Comparison of ENCODE assay signal across 21 cellular contexts in the genomic region with DNA sequence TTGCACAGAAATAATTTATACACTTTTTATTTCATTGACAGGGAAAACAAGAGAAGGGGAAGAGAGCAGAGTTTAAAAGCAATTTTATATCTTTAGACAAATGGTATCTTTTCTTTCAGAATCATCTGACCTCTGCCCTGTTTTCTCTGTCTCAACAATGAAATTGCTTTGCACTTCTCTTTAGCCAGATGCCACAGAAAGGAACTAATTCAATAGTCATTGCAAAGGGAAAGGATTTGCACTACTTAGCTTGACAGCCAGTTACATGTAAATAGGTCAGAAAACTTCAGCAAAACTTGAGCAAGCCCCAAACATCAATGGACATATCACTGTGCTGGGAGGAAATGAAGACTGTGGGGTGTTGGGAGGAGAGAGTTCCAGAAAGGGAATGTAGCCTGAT.
DNase-seq lines count a peak whose midpoint lies in the region; ATAC-seq, FAIRE-seq and TF ChIP-seq lines count a peak whose summit lies in the region.
"Had no signal": no experiment of that assay in that cellular context is flagged by ENCODE, and none has a peak within 500 bp of the region (broad histone marks: within the 10 kb centered on the region; RNA-seq: fewer than 3 reads in every experiment).

No MANE protein-coding gene starts in this region.

- H3K36me3 ChIP-seq in H1 (ENCODE audit: control insufficient read depth in 2 of 4, insufficient read depth in 4 of 4, low read length in 3 of 4) (no peaks in the 10 kb centered on the region), neural progenitor cell (no peaks in the 10 kb centered on the region)
- H3K36me3 ChIP-seq: BE2C; BLaER1 treated with 17β-estradiol and CSF1 and Interleukin-3, amounts not matched to agents 10 nM and 100 nM had no signal

- no peak overlapping the region for H3K9ac ChIP-seq in H1 (replicated peaks in 1 of 4; ENCODE audit: extremely low read depth in 1 of 4, low read depth in 3 of 4, low read length in 3 of 4)
- no peak overlapping the region for H3K9ac ChIP-seq in neural progenitor cell
- H3K9ac ChIP-seq: BLaER1 treated with 17β-estradiol and CSF1 and Interleukin-3, amounts not matched to agents 10 nM and 100 nM had no signal

- H3K56ac ChIP-seq in H1 (replicated peaks; ENCODE audit: insufficient read length, low read depth, low read length) = no peak overlapping the region

- peak; percentile 7 for FAIRE-seq in H1 (lab: Jason Lieb, UNC)
- FAIRE-seq: A204.1, GM12891 had no signal

- H3K27ac Mint-ChIP-seq in neural progenitor cell = peak overlapping the region; percentile 89
- H3K27ac Mint-ChIP-seq: CD14-positive monocyte; CD4-positive, alpha-beta T cell had no signal

- peaks cover 20% of the 10 kb centered on the region for H3K4me1 Mint-ChIP-seq in neural progenitor cell
- H3K4me1 Mint-ChIP-seq: CD14-positive monocyte had no signal

- no peak overlapping the region for H3K4me3 Mint-ChIP-seq in neural progenitor cell
- H3K4me3 Mint-ChIP-seq: CD14-positive monocyte; CD4-positive, alpha-beta T cell had no signal

- H2BK15ac ChIP-seq in H1 (ENCODE audit: low read length) = no peak overlapping the region

- in situ Hi-C loops in ACHN (cut with HindIII; ENCODE audit: low pct_ligation_motif_present, low pct_unique_long_range_greater_than_20kb, low sequenced_read_pairs) = no loop called here

- no peak overlapping the region for H2BK12ac ChIP-seq in H1 (ENCODE audit: low read depth, low read length)

- H3K23me2 ChIP-seq in H1 (ENCODE audit: low read depth, low read length) = no peaks in the 10 kb centered on the region

- no peaks in the 10 kb centered on the region for H3K79me1 ChIP-seq in H1 (ENCODE audit: low read depth, low read length)

- TF ChIP-seq CTCF in H1 (IDR thresholded peaks at IDR 0.05; ENCODE audit: control extremely low read depth in 1 of 3, insufficient read depth in 1 of 3, low read depth in 1 of 3, low read length in 3 of 3) (no peak), neural progenitor cell (IDR thresholded peaks at IDR 0.05) (no peak)

- H3K9me3 Mint-ChIP-seq in neural progenitor cell = peaks cover 19% of the 10 kb centered on the region

- POLR2A ChIA-PET in H1 (lab: Charles Lee; ENCODE audit: partially characterized antibody) = no interaction called here

- H3K4me3 ChIP-seq in H1 (ENCODE audit: extremely low read depth in 1 of 4, insufficient read depth in 2 of 4, low read depth in 3 of 4, low read length in 4 of 4) (no peak overlapping the region), neural progenitor cell (peak overlapping the region; percentile 22)
- H3K4me3 ChIP-seq: BLaER1 treated with 17β-estradiol and CSF1 and Interleukin-3, amounts not matched to agents 10 nM and 100 nM had no signal

- H3K23ac ChIP-seq in H1 (ENCODE audit: insufficient read length) = no peak overlapping the region

- TF ChIP-seq RAD21 in H1 (IDR thresholded peaks at IDR 0.05 in 1 of 2, conservative IDR thresholded peaks at IDR 0.05 in 1 of 2; ENCODE audit: low read depth in 2 of 2, low read length in 2 of 2) = no peak

- H2AFZ ChIP-seq in H1 (ENCODE audit: low read length) (no peak overlapping the region), neural progenitor cell (replicated peaks) (no peak overlapping the region)

- H2BK5ac ChIP-seq in H1 (ENCODE audit: low read depth, low read length) = no peak overlapping the region

- no peak overlapping the region for H4K8ac ChIP-seq in H1 (ENCODE audit: extremely low read depth, insufficient read depth, low read length)

- no peak for ATAC-seq in GM18907 (IDR thresholded peaks at IDR 0.05; ENCODE audit: unreplicated experiment)

- no peak overlapping the region for H4K91ac ChIP-seq in H1 (replicated peaks; ENCODE audit: insufficient read length, low read length)

- H2BK120ac ChIP-seq in H1 (replicated peaks; ENCODE audit: low read depth, low read length) = no peak overlapping the region

- no peak overlapping the region for H4K5ac ChIP-seq in H1 (ENCODE audit: insufficient read length, low read depth, low read length)

- no peak overlapping the region for H3K18ac ChIP-seq in H1 (ENCODE audit: extremely low read depth, low read length)

- H3K79me2 ChIP-seq in H1 (ENCODE audit: control insufficient read depth in 1 of 2, insufficient read depth in 2 of 2, low read length in 2 of 2) (no peaks in the 10 kb centered on the region), neural progenitor cell (ENCODE audit: low read depth) (no peaks in the 10 kb centered on the region)

- H3K27me3 ChIP-seq in H1 (replicated peaks in 1 of 4; ENCODE audit: control insufficient read depth in 3 of 4, extremely low read depth in 1 of 4, insufficient read depth in 3 of 4, low read length in 3 of 4) (no peaks in the 10 kb centered on the region), neural progenitor cell (no peaks in the 10 kb centered on the region)
- H3K27me3 ChIP-seq: BE2C; BLaER1 treated with 17β-estradiol and CSF1 and Interleukin-3, amounts not matched to agents 10 nM and 100 nM had no signal

- H3K36me3 Mint-ChIP-seq in neural progenitor cell = peaks cover 3% of the 10 kb centered on the region
- H3K36me3 Mint-ChIP-seq: CD14-positive monocyte had no signal

- H4K20me1 ChIP-seq in H1 (replicated peaks in 1 of 2; ENCODE audit: control insufficient read depth in 1 of 2, insufficient read depth in 2 of 2, low read length in 2 of 2) (no peaks in the 10 kb centered on the region), neural progenitor cell (ENCODE audit: low read depth) (no peaks in the 10 kb centered on the region)
- H4K20me1 ChIP-seq: BLaER1 treated with 17β-estradiol and CSF1 and Interleukin-3, amounts not matched to agents 10 nM and 100 nM had no signal

- H2BK20ac ChIP-seq in H1 (ENCODE audit: low read length) = no peak overlapping the region

- DNase-seq in H1 (ENCODE audit: low read depth in 1 of 2, low spot score in 2 of 2) = no peak
- peak; percentile 65 for DNase-seq in neural progenitor cell (ENCODE audit: low spot score)
- DNase-seq in retina = peak; percentile 14
- no peak for DNase-seq in ACHN
- DNase-seq in SHP77 (lab: John Stamatoyannopoulos, UW) = no peak
- DNase-seq: AML-193; BE2C; Calu3; CD4-positive, alpha-beta T cell; COR-L47; DMS53; DMS79 treated with DMSO at 0.1 percent for 48 hours; GF-D8; GOT3; H7; HCEC 1CT had no signal

- no peak overlapping the region for H3K14ac ChIP-seq in H1 (ENCODE audit: insufficient read length)

- CTCF ChIA-PET in H1 (lab: Charles Lee; ENCODE audit: partially characterized antibody) = no interaction called here

- H3F3A ChIP-seq in neural progenitor cell (ENCODE audit: low read depth) = peaks cover 16% of the 10 kb centered on the region

- TF ChIP-seq EP300 in H1 (IDR thresholded peaks at IDR 0.05; ENCODE audit: borderline replicate concordance in 1 of 2, low read depth in 2 of 2, low read length in 2 of 2) = no peak

- H3K4ac ChIP-seq in H1 (replicated peaks; ENCODE audit: insufficient read length, low read depth, low read length) = no peak overlapping the region

- H3K4me2 ChIP-seq in H1 (ENCODE audit: insufficient read depth in 1 of 2, low read depth in 2 of 2, low read length in 2 of 2) = no peak overlapping the region
- H3K4me2 ChIP-seq in neural progenitor cell = peak overlapping the region; percentile 70
- H3K4me2 ChIP-seq: BLaER1 treated with 17β-estradiol and CSF1 and Interleukin-3, amounts not matched to agents 10 nM and 100 nM had no signal

- H3K27ac ChIP-seq in H1 (ENCODE audit: low read depth, low read length) (no peak overlapping the region), neural progenitor cell (peak overlapping the region; percentile 76)
- H3K27ac ChIP-seq: BLaER1 treated with 17β-estradiol and CSF1 and Interleukin-3, amounts not matched to agents 10 nM and 100 nM had no signal

- H3K4me1 ChIP-seq in H1 (replicated peaks in 1 of 4; ENCODE audit: control insufficient read depth in 3 of 4, insufficient read depth in 4 of 4, low read length in 3 of 4) = no peaks in the 10 kb centered on the region
- peaks cover 29% of the 10 kb centered on the region for H3K4me1 ChIP-seq in neural progenitor cell
- H3K4me1 ChIP-seq: BE2C; BLaER1 treated with 17β-estradiol and CSF1 and Interleukin-3, amounts not matched to agents 10 nM and 100 nM had no signal

- peaks cover 3% of the 10 kb centered on the region for H3K27me3 Mint-ChIP-seq in neural progenitor cell (ENCODE audit: insufficient read depth, low read depth)
- H3K27me3 Mint-ChIP-seq: CD4-positive, alpha-beta T cell had no signal

- TF ChIP-seq POLR2A in H1 (IDR thresholded peaks at IDR 0.05; ENCODE audit: control extremely low read depth in 1 of 2, low read depth in 2 of 2, low read length in 2 of 2) = no peak

- no peak overlapping the region for H2AK5ac ChIP-seq in H1 (ENCODE audit: low read depth, low read length)

- no peaks in the 10 kb centered on the region for H3K9me3 ChIP-seq in H1 (ENCODE audit: insufficient read depth in 2 of 2, low read depth in 1 of 2, low read length in 1 of 2)
- no peaks in the 10 kb centered on the region for H3K9me3 ChIP-seq in neural progenitor cell (ENCODE audit: low read depth)
- H3K9me3 ChIP-seq: BE2C had no signal

TF ChIP-seq in H1, 55 proteins besides CTCF, POLR2A, EP300 and RAD21:
- no peak for TF ChIP-seq CHD2 (IDR thresholded peaks at IDR 0.05; ENCODE audit: low read length)
- TF ChIP-seq SRF (IDR thresholded peaks at IDR 0.05; ENCODE audit: low read depth, low read length) = no peak
- TF ChIP-seq SP4 (IDR thresholded peaks at IDR 0.05; ENCODE audit: low read length) = no peak
- no peak for TF ChIP-seq TBP (IDR thresholded peaks at IDR 0.05; ENCODE audit: low read depth, low read length)

Comparison
In these comparisons a context has a peak if more than half of its experiments do, and no peak if none do; other contexts are left out.
1. DNase-seq: peak in neural progenitor cell (single experiment) and retina (single experiment); none in H1 (0 of 2), ACHN (single experiment) and SHP77 (0 of 2).